ENCODE assay signal across 15 cellular contexts in genomic region chr22:45910928-45911467, GRCh38.
DNase-seq lines count a peak whose midpoint lies in the region; ATAC-seq and TF ChIP-seq lines count a peak whose summit lies in the region.
"Had no signal": no experiment of that assay in that cellular context is flagged by ENCODE, and none has a peak within 500 bp of the region (broad histone marks: within the 10 kb centered on the region; RNA-seq: fewer than 3 reads in every experiment).

No MANE protein-coding gene starts in this region.

- no peak overlapping the region for H3K9ac ChIP-seq in neuronal stem cell (ENCODE audit: low read depth, low read length, poor library complexity)

- intact Hi-C loops in Calu3 (cut with micrococcal nuclease; ENCODE audit: unreplicated experiment) (no loop called here), Right ventricle myocardium inferior (cut with DNase I) (loop anchor here (5.0 kb wide), 1 partner anchor 51 kb away; no protein-coding TSS in a partner anchor)

- H4K8ac ChIP-seq in neuronal stem cell (ENCODE audit: low read depth, low read length) = no peak overlapping the region

- H3K27ac ChIP-seq in RWPE2 (ENCODE audit: poor library complexity, severe bottlenecking) (peak overlapping the region; percentile 6), neuronal stem cell (replicated peaks; ENCODE audit: low read length) (no peak overlapping the region)
- H3K27ac ChIP-seq: SJCRH30 had no signal

- CTCF ChIA-PET in Calu3 (lab: Charles Lee) = interaction anchor here (0.9 to 1.9 kb wide), 7 partner anchors 9 to 66 kb away, joined by 3 to 18 read pairs (median 3); partner anchors contain the start of gene WNT7B

- H3K36me3 ChIP-seq in RWPE2 (ENCODE audit: low read depth) (no peaks in the 10 kb centered on the region), neuronal stem cell (replicated peaks in 1 of 2; ENCODE audit: control insufficient read depth in 2 of 2, insufficient read depth in 2 of 2, low read length in 2 of 2) (no peaks in the 10 kb centered on the region)
- H3K36me3 ChIP-seq: SJCRH30 had no signal

- peak overlapping the region; percentile 99 for H2AK5ac ChIP-seq in neuronal stem cell (ENCODE audit: low read depth, low read length)

- H3K4me1 Mint-ChIP-seq in Calu3 (ENCODE audit: low read depth, unreplicated experiment) = peaks cover 46% of the 10 kb centered on the region
- H3K4me1 Mint-ChIP-seq: B cell, T-cell had no signal

- no peak overlapping the region for H4K91ac ChIP-seq in neuronal stem cell (ENCODE audit: low read depth, low read length, poor library complexity)

- H3K27me3 ChIP-seq in RWPE2 (ENCODE audit: insufficient read depth, poor library complexity, severe bottlenecking) (no peaks in the 10 kb centered on the region), neuronal stem cell (ENCODE audit: control insufficient read depth in 3 of 3, insufficient read depth in 3 of 3, low read depth in 1 of 3, low read length in 3 of 3) (peaks cover 0 to 32% (median 0%) of the 10 kb centered on the region in 3 experiments)
- H3K27me3 ChIP-seq: SJCRH30 had no signal

- peak overlapping the region; percentile 43 for H3K14ac ChIP-seq in neuronal stem cell (ENCODE audit: low read length)

- no peaks in the 10 kb centered on the region for H3K79me1 ChIP-seq in neuronal stem cell (ENCODE audit: low read depth, low read length)

- no peak overlapping the region for H2AFZ ChIP-seq in neuronal stem cell (ENCODE audit: low read length)

- no peaks in the 10 kb centered on the region for H3K9me3 ChIP-seq in RWPE2 (ENCODE audit: severe bottlenecking)
- peaks cover 3 to 6% of the 10 kb centered on the region in 2 donors for H3K9me3 ChIP-seq in neuronal stem cell (replicated peaks in 1 of 2; ENCODE audit: control insufficient read depth in 2 of 2, insufficient read depth in 1 of 2, low read depth in 1 of 2, low read length in 2 of 2)
- H3K9me3 ChIP-seq: SJCRH30 had no signal

- TF ChIP-seq CTCF in Calu3 (IDR thresholded peaks at IDR 0.05; ENCODE audit: unreplicated experiment) (no peak), RWPE2 (IDR thresholded peaks at IDR 0.05; ENCODE audit: poor library complexity, severe bottlenecking) (no peak)

- H3K4me1 ChIP-seq in RWPE2 (ENCODE audit: insufficient read depth, poor library complexity, severe bottlenecking) (peaks cover 14% of the 10 kb centered on the region), neuronal stem cell (ENCODE audit: control insufficient read depth in 2 of 2, insufficient read depth in 1 of 2, low read depth in 1 of 2, low read length in 2 of 2) (peaks cover 7 to 28% of the 10 kb centered on the region in 2 donors)
- H3K4me1 ChIP-seq: SJCRH30 had no signal

- H3K4me2 ChIP-seq in neuronal stem cell (ENCODE audit: insufficient read depth, low read length, poor library complexity, severe bottlenecking) = no peak overlapping the region

- H3K27me3 Mint-ChIP-seq in Calu3 (ENCODE audit: unreplicated experiment) = no peaks in the 10 kb centered on the region

- peak overlapping the region; percentile 86 for H3K18ac ChIP-seq in neuronal stem cell (ENCODE audit: low read length)

- BruUV-seq in Calu3 (replicated peaks; lab: Mats Ljungman, UMichigan) = no TSS peak

- no peak for ATAC-seq in RWPE2 (ENCODE audit: low read depth)
- no peak for ATAC-seq in Right ventricle myocardium inferior
- ATAC-seq: T-cell had no signal

- peak overlapping the region; percentile 82 for H2BK120ac ChIP-seq in neuronal stem cell (ENCODE audit: low read depth, low read length)

- H2BK12ac ChIP-seq in neuronal stem cell (ENCODE audit: low read length) = peak overlapping the region; percentile 34

- no CpG with 5 or more reads among the region's 17 CpGs for WGBS in neuronal stem cell (ENCODE audit: extremely low coverage in 2 of 2, insufficient read length in 2 of 2, insufficient replicate concordance in 1 of 2), 2 donors

- H2BK5ac ChIP-seq in neuronal stem cell (ENCODE audit: low read length) = peak overlapping the region; percentile 77

- H3K4me3 Mint-ChIP-seq in Calu3 (ENCODE audit: low read depth, unreplicated experiment) = peak overlapping the region; percentile 57
- H3K4me3 Mint-ChIP-seq: B cell; T-cell; T-helper 2 cell treated with Interferon-gamma antibody and Interleukin-4, amounts not matched to agents 5 μg/mL and 100 μg/mL, for 36 hours had no signal

- H2BK15ac ChIP-seq in neuronal stem cell (ENCODE audit: low read length) = peak overlapping the region; percentile 92

- H3K4me3 ChIP-seq in RWPE2 (ENCODE audit: severe bottlenecking) = no peak overlapping the region
- H3K4me3 ChIP-seq in neuronal stem cell (ENCODE audit: low read length in 2 of 2) = no peak overlapping the region
- H3K4me3 ChIP-seq: SJCRH30 had no signal

- peaks cover 5% of the 10 kb centered on the region for H3K9me3 Mint-ChIP-seq in Calu3 (ENCODE audit: low read depth, unreplicated experiment)

- DNase-seq in Calu3 = no peak
- peak; percentile 63 for DNase-seq in NCI-H524 treated with DMSO at 0.1 percent for 48 hours (lab: John Stamatoyannopoulos, UW)
- DNase-seq in RWPE2 (ENCODE audit: low spot score) = no peak
- no peak for DNase-seq in neuronal stem cell (ENCODE audit: low spot score)
- DNase-seq in dedifferentiated amniotic fluid mesenchymal stem cell (ENCODE audit: extremely low spot score) = no peak
- DNase-seq in Right ventricle myocardium inferior (ENCODE audit: missing footprints) = no peak
- no peak for DNase-seq in KG1 (lab: John Stamatoyannopoulos, UW)
- DNase-seq: MM.1S, NCI-H1048, NCI-H1436, RPMI8226, SJCRH30, T-cell had no signal

- peaks cover 49% of the 10 kb centered on the region for H3K36me3 Mint-ChIP-seq in Calu3 (ENCODE audit: insufficient read depth, unreplicated experiment)
- H3K36me3 Mint-ChIP-seq: T-cell had no signal

- H3K27ac Mint-ChIP-seq in Calu3 (ENCODE audit: unreplicated experiment) = peak overlapping the region; percentile 77
- H3K27ac Mint-ChIP-seq: B cell; T-cell; T-helper 2 cell treated with Interferon-gamma antibody and Interleukin-4, amounts not matched to agents 5 μg/mL and 100 μg/mL, for 36 hours had no signal

- no peak overlapping the region for H3K4ac ChIP-seq in neuronal stem cell (ENCODE audit: low read length)

- no peak overlapping the region for H3K23ac ChIP-seq in neuronal stem cell (ENCODE audit: low read depth, low read length, poor library complexity)
